Comparison of ENCODE assay signal across 16 cellular contexts in the genomic region with DNA sequence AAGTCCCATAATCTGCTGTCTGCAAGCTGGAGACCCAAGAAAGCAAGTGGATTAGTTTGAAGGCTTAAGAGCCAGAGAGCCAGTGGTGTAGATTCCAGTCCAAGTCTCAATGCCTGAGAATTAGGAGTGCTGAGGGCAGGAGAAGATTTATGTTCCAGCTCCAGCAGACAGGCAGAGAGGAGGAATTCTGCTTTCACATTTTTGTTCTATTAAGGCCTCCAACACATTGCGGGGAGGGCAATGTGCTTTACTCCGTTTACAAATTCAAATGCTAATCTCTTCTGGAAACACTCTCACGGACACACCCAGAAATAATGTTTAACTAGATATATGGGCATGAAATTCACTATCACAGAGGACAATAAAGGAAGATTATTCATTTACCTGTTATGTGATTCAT.
"Had no signal": no experiment of that assay in that cellular context is flagged by ENCODE, and none has a peak within 500 bp of the region (broad histone marks: within the 10 kb centered on the region; RNA-seq: fewer than 3 reads in every experiment).

No MANE protein-coding gene starts in this region.

- H3K4me1 ChIP-seq: neural progenitor cell, thyroid gland, uterus had no signal

- H3K9me3 ChIP-seq: pancreas, thyroid gland, uterus had no signal

- H3K27me3 ChIP-seq: body of pancreas, neural progenitor cell, pancreas, thyroid gland, uterus had no signal

- H3K4me1 Mint-ChIP-seq: neural progenitor cell had no signal

- H3K27ac Mint-ChIP-seq: activated naive CD4-positive, alpha-beta T cell treated with anti-CD3 and anti-CD28 coated beads, Interleukin-2, amount 50 U/mL, for 24 hours; neural progenitor cell; T-helper 17 cell had no signal

- H3K36me3 ChIP-seq: neural progenitor cell, pancreas, uterus had no signal

- DNase-seq: activated CD4-positive, alpha-beta T cell treated with anti-CD3 and anti-CD28 coated beads, Interleukin-2, amount 50 U/mL, for 4 hours; activated T-cell treated with anti-CD3 and anti-CD28 coated beads, Interleukin-2, amount 50 U/mL, for 1 hour; amniotic stem cell; body of pancreas; central memory CD4-positive, alpha-beta T cell; dermis blood vessel endothelial cell; glutamatergic neuron; left ventricle myocardium inferior; mesenchymal stem cell; pancreas; retina; T-helper 17 cell; thyroid gland; uterus had no signal

- H3K4me3 ChIP-seq: body of pancreas, left ventricle myocardium inferior, neural progenitor cell, pancreas, thyroid gland, uterus had no signal

- ATAC-seq: body of pancreas, T-helper 17 cell had no signal

- H3K4me3 Mint-ChIP-seq: activated naive CD4-positive, alpha-beta T cell treated with anti-CD3 and anti-CD28 coated beads, Interleukin-2, amount 50 U/mL, for 24 hours; neural progenitor cell; T-helper 17 cell had no signal

- H3K27ac ChIP-seq: body of pancreas, left ventricle myocardium inferior, neural progenitor cell, pancreas, thyroid gland, uterus had no signal
